Comparison of ENCODE assay signal across 19 cellular contexts in genomic region chr18:70243131-70243530, GRCh38. TPM values are rescaled to one million over a fixed set of nuclear protein-coding genes. Genes with fewer than 3 reads are reported as not detected.
A peak's percentile ranks its signal among the peaks of the same experiment; 100 is the strongest.
DNase-seq lines count a peak whose midpoint lies in the region; ATAC-seq, FAIRE-seq and TF ChIP-seq lines count a peak whose summit lies in the region.
"Had no signal": no experiment of that assay in that cellular context is flagged by ENCODE, and none has a peak within 500 bp of the region (broad histone marks: within the 10 kb centered on the region; RNA-seq: fewer than 3 reads in every experiment).

No MANE protein-coding gene starts in this region.

- no TSS peak for BruUV-seq in HepG2 (replicated peaks; lab: Mats Ljungman, UMichigan)

- intact Hi-C loops in HepG2 (cut with micrococcal nuclease; ENCODE audit: unreplicated experiment): no loop called here
- intact Hi-C loops in right lobe of liver (cut with DNase I): no loop called here
- intact Hi-C loops in dorsolateral prefrontal cortex (cut with DNase I): no loop called here
- intact Hi-C loops in sigmoid colon (cut with DNase I): no loop called here

- peaks cover 9% of the 10 kb centered on the region for H3K4me1 ChIP-seq in HepG2 (ENCODE audit: insufficient read depth, low read length)
- no peaks in the 10 kb centered on the region for H3K4me1 ChIP-seq in right lobe of liver
- H3K4me1 ChIP-seq in sigmoid colon: peaks cover 0 to 24% (median 19%) of the 10 kb centered on the region in 4 donors

- DNase-seq in HepG2 (ENCODE audit: low spot score) (no peak), right lobe of liver (no peak), dorsolateral prefrontal cortex (no peak), myocyte (ENCODE audit: low read depth) (peak; percentile 53), sigmoid colon (no peak), NCI-H1436 (lab: John Stamatoyannopoulos, UW) (no peak)
- no peak for DNase-seq in activated CD4-positive, CD25-positive, alpha-beta regulatory T cell treated with anti-CD3 and anti-CD28 coated beads, Interleukin-2, amount 50 U/mL, for 72 hours
- DNase-seq in stimulated activated CD8-positive, alpha-beta memory T cell treated with anti-CD3 and anti-CD28 coated beads, Interleukin-4, amount 100 ng/mL, for 48 hours: no peak
- DNase-seq: activated effector memory CD4-positive, alpha-beta T cell treated with Interleukin-2 at 50 U/mL for 16 hours; anterior cingulate cortex; cortex of kidney; DMS79 treated with DMSO at 0.1 percent for 48 hours; esophagus squamous epithelium; midbrain; NCI-H2081; nucleus accumbens; stimulated activated CD4-positive, alpha-beta T cell treated with anti-CD3 and anti-CD28 coated beads, Interleukin-4, amount 100 ng/mL, for 4 hours; T-cell; WERI-Rb-1 had no signal

- TF ChIP-seq EP300 in HepG2 (IDR thresholded peaks at IDR 0.05; ENCODE audit: low read depth in 2 of 2, low read length in 2 of 2) (no peak), HepG2 (CRISPR knock-in tag; IDR thresholded peaks at IDR 0.05; ENCODE audit: borderline replicate concordance) (no peak), sigmoid colon (IDR thresholded peaks at IDR 0.05) (no peak)

- POLR2A ChIA-PET in HepG2 (lab: Yijun Ruan, JAX): no interaction called here

- TF ChIP-seq POLR2A in HepG2 (IDR thresholded peaks at IDR 0.05; ENCODE audit: insufficient read depth in 1 of 2, low read depth in 2 of 2, low read length in 2 of 2) (no peak), right lobe of liver (IDR thresholded peaks at IDR 0.05) (no peak), sigmoid colon (IDR thresholded peaks at IDR 0.05) (no peak)

- TF ChIP-seq CTCF in HepG2 (CRISPR knock-in tag; IDR thresholded peaks at IDR 0.05): no peak
- no peak for TF ChIP-seq CTCF in right lobe of liver (IDR thresholded peaks at IDR 0.05)
- TF ChIP-seq CTCF in dorsolateral prefrontal cortex (IDR thresholded peaks at IDR 0.05 in 54 of 56, conservative IDR thresholded peaks at IDR 0.05 in 2 of 56; ENCODE audit: low read depth in 1 of 56, partially characterized antibody in 56 of 56): no peak
- TF ChIP-seq CTCF in sigmoid colon (IDR thresholded peaks at IDR 0.05): no peak

- H3K27me3 ChIP-seq in HepG2 (ENCODE audit: control insufficient read depth in 1 of 2, insufficient read depth in 2 of 2, low read length in 2 of 2) (no peaks in the 10 kb centered on the region), right lobe of liver (no peaks in the 10 kb centered on the region), dorsolateral prefrontal cortex (no peaks in the 10 kb centered on the region), sigmoid colon (no peaks in the 10 kb centered on the region)
- H3K27me3 ChIP-seq: esophagus squamous epithelium had no signal

- H3K4me2 ChIP-seq in HepG2 (ENCODE audit: low read depth, low read length): peak overlapping the region; percentile 14; the same call in 1 of the 2 replicates

- in situ Hi-C loops in HepG2 (cut with HindIII; ENCODE audit: extremely low pct_ligation_motif_present, low pct_unique_long_range_greater_than_20kb): no loop called here

- TF ChIP-seq RAD21 in HepG2 (CRISPR knock-in tag; IDR thresholded peaks at IDR 0.05): no peak

- H3K36me3 ChIP-seq in HepG2 (replicated peaks in 1 of 2; ENCODE audit: control insufficient read depth in 1 of 2, insufficient read depth in 2 of 2, low read length in 2 of 2) (no peaks in the 10 kb centered on the region), right lobe of liver (no peaks in the 10 kb centered on the region), sigmoid colon (no peaks in the 10 kb centered on the region)
- H3K36me3 ChIP-seq: esophagus squamous epithelium, WERI-Rb-1 had no signal

- CTCF ChIA-PET in HepG2 (lab: Yijun Ruan, JAX; ENCODE audit: low intra/inter-chr PET ratio, low total read pairs): no interaction called here

- H3K4me3 ChIP-seq in HepG2 (replicated peaks in 1 of 3; ENCODE audit: insufficient read depth in 1 of 3, low read depth in 2 of 3, low read length in 3 of 3) (no peak overlapping the region), right lobe of liver (no peak overlapping the region), dorsolateral prefrontal cortex (peak overlapping the region in 39 of 59 donors; percentile 1 to 46 (median 25)), sigmoid colon (no peak overlapping the region)

- 44% methylated on average over 8 of the region's 8 CpGs for WGBS in HepG2 (ENCODE audit: low lambda C conversion rate)
- WGBS in right lobe of liver (ENCODE audit: insufficient coverage, low coverage, low lambda C conversion rate, missing lambda C conversion rate): 74% methylated on average over 8 of the region's 8 CpGs
- 21 to 71% methylated on average over 8 of the region's 8 CpGs for WGBS in sigmoid colon, 2 donors

- H3K27ac ChIP-seq in HepG2 (ENCODE audit: extremely low read length, insufficient read depth, low read length): no peak overlapping the region
- H3K27ac ChIP-seq in right lobe of liver: no peak overlapping the region
- H3K27ac ChIP-seq in dorsolateral prefrontal cortex: no peak overlapping the region
- H3K27ac ChIP-seq in sigmoid colon: peak overlapping the region in 1 of 4 donors; percentile 3
- H3K27ac ChIP-seq: WERI-Rb-1 had no signal

- no peak for FAIRE-seq in HepG2 (lab: Jason Lieb, UNC)

- no peak overlapping the region for H3K9ac ChIP-seq in HepG2 (ENCODE audit: insufficient read depth, low read depth, low read length)

- H3K9me3 ChIP-seq in HepG2 (ENCODE audit: low read length): no peaks in the 10 kb centered on the region
- no peaks in the 10 kb centered on the region for H3K9me3 ChIP-seq in right lobe of liver
- H3K9me3 ChIP-seq in sigmoid colon: no peaks in the 10 kb centered on the region
- H3K9me3 ChIP-seq: esophagus squamous epithelium had no signal

- ATAC-seq in HepG2 (no peak), right lobe of liver (no peak)
- ATAC-seq: T-cell had no signal

- H2AFZ ChIP-seq in HepG2 (ENCODE audit: low read length): no peak overlapping the region

- no peaks in the 10 kb centered on the region for H3K79me2 ChIP-seq in HepG2 (ENCODE audit: insufficient read depth, low read length)

- H4K20me1 ChIP-seq in HepG2 (ENCODE audit: insufficient read depth, low read length): no peaks in the 10 kb centered on the region

RNA-seq across cellular contexts. Expression of gene RTTN, which starts 37.6 kb away (rescaled TPM):
- total RNA-seq in HepG2 (2016; rRNA removed; fragmentation: Illumina TruSeq; extraction: Trizol): 12.5 and 18.7 TPM in 2 replicates
- total RNA-seq in HepG2 (2016; cell fraction: cytosol; rRNA removed; fragmentation: Illumina TruSeq; extraction: Trizol; ENCODE audit: low read depth): 15.8 and 24.3 TPM in 2 replicates
- 11.4 and 18.6 TPM in 2 replicates for total RNA-seq in HepG2 (2016; cell fraction: insoluble cytoplasmic fraction; rRNA removed; fragmentation: Illumina TruSeq; extraction: Trizol)
- total RNA-seq in HepG2 (2016; cell fraction: membrane; rRNA removed; fragmentation: Illumina TruSeq; extraction: Trizol): 9.9 and 11.5 TPM in 2 replicates
- 69.6 and 74.0 TPM in 2 replicates for total RNA-seq in HepG2 (2016; cell fraction: nucleus; rRNA removed; fragmentation: Illumina TruSeq; extraction: Trizol)
- 3.4 and 5.4 TPM in 2 replicates for polyA plus RNA-seq in HepG2 (2011; rRNA removed)
- polyA plus RNA-seq in HepG2 (2011; cell fraction: cytosol; rRNA removed): 1.8 and 2.0 TPM in 2 replicates
- polyA plus RNA-seq in HepG2 (2011; cell fraction: nucleus; rRNA removed): 8.1 and 9.1 TPM in 2 replicates
- polyA plus RNA-seq in HepG2 (2012): 3.8 and 4.5 TPM in 2 replicates
- 1.0 and 1.1 TPM in 2 replicates for polyA plus RNA-seq in HepG2 (2016; cell fraction: cytosol; fragmentation: Illumina TruSeq; extraction: Trizol; ENCODE audit: low read depth)
- 5.4 and 7.2 TPM in 2 replicates for polyA plus RNA-seq in HepG2 (2016; cell fraction: insoluble cytoplasmic fraction; fragmentation: Illumina TruSeq; extraction: Trizol; ENCODE audit: low read depth)
- 1.6 and 1.9 TPM in 2 replicates for polyA plus RNA-seq in HepG2 (2016; cell fraction: membrane; fragmentation: Illumina TruSeq; extraction: Trizol; ENCODE audit: low read depth)
- polyA plus RNA-seq in HepG2 (2016; cell fraction: nucleus; fragmentation: Illumina TruSeq; extraction: Trizol; ENCODE audit: insufficient read depth, low read depth): 14.8 and 16.8 TPM in 2 replicates
- polyA minus RNA-seq in HepG2 (2011; rRNA and poly(A)+ RNA removed; ENCODE audit: low replicate concordance): 18.4 and 41.1 TPM in 2 replicates
- polyA minus RNA-seq in HepG2 (2011; cell fraction: cytosol; rRNA and poly(A)+ RNA removed): 4.4 and 5.3 TPM in 2 replicates
- polyA minus RNA-seq in HepG2 (2011; cell fraction: nucleus; rRNA and poly(A)+ RNA removed): 117 and 137 TPM in 2 replicates
- 1 to 10 TPM; 2.3 to 7.4 (median 6.5) TPM for total RNA-seq in right lobe of liver
- 10 to 100 TPM; 15.2 to 42.3 (median 25.8) TPM for total RNA-seq in dorsolateral prefrontal cortex
- total RNA-seq in myocyte: 9.4 and 16.2 TPM in 2 replicates
- 4.4 TPM for polyA plus RNA-seq in myocyte (2012)
- 10 to 100 TPM; 11.3 to 18.2 (median 15.2) TPM for total RNA-seq in sigmoid colon
- 1 to 10 TPM; 1.4 to 5.2 (median 2.4) TPM for polyA plus RNA-seq in sigmoid colon

RNA-seq across cellular contexts. Expression of gene SOCS6, which starts 45.7 kb away (rescaled TPM):
- 38.3 and 49.0 TPM in 2 replicates for total RNA-seq in HepG2 (2016; rRNA removed; fragmentation: Illumina TruSeq; extraction: Trizol)
- total RNA-seq in HepG2 (2016; cell fraction: cytosol; rRNA removed; fragmentation: Illumina TruSeq; extraction: Trizol; ENCODE audit: low read depth): 5.6 and 6.6 TPM in 2 replicates
- 37.6 and 47.6 TPM in 2 replicates for total RNA-seq in HepG2 (2016; cell fraction: insoluble cytoplasmic fraction; rRNA removed; fragmentation: Illumina TruSeq; extraction: Trizol)
- total RNA-seq in HepG2 (2016; cell fraction: membrane; rRNA removed; fragmentation: Illumina TruSeq; extraction: Trizol): 27.3 and 28.4 TPM in 2 replicates
- total RNA-seq in HepG2 (2016; cell fraction: nucleus; rRNA removed; fragmentation: Illumina TruSeq; extraction: Trizol): 30.4 and 31.8 TPM in 2 replicates
- 16.4 and 18.6 TPM in 2 replicates for polyA plus RNA-seq in HepG2 (2011; rRNA removed)
- polyA plus RNA-seq in HepG2 (2011; cell fraction: cytosol; rRNA removed): 12.9 and 16.3 TPM in 2 replicates
- polyA plus RNA-seq in HepG2 (2011; cell fraction: nucleus; rRNA removed): 11.7 and 13.4 TPM in 2 replicates
- 16.0 and 19.4 TPM in 2 replicates for polyA plus RNA-seq in HepG2 (2012)
- 3.9 and 4.2 TPM in 2 replicates for polyA plus RNA-seq in HepG2 (2016; cell fraction: cytosol; fragmentation: Illumina TruSeq; extraction: Trizol; ENCODE audit: low read depth)
- polyA plus RNA-seq in HepG2 (2016; cell fraction: insoluble cytoplasmic fraction; fragmentation: Illumina TruSeq; extraction: Trizol; ENCODE audit: low read depth): 29.0 and 32.7 TPM in 2 replicates
- 13.0 and 13.4 TPM in 2 replicates for polyA plus RNA-seq in HepG2 (2016; cell fraction: membrane; fragmentation: Illumina TruSeq; extraction: Trizol; ENCODE audit: low read depth)
- 29.4 and 30.4 TPM in 2 replicates for polyA plus RNA-seq in HepG2 (2016; cell fraction: nucleus; fragmentation: Illumina TruSeq; extraction: Trizol; ENCODE audit: insufficient read depth, low read depth)
- polyA minus RNA-seq in HepG2 (2011; rRNA and poly(A)+ RNA removed; ENCODE audit: low replicate concordance): 25.5 and 66.8 TPM in 2 replicates
- polyA minus RNA-seq in HepG2 (2011; cell fraction: cytosol; rRNA and poly(A)+ RNA removed): 23.0 and 28.6 TPM in 2 replicates
- 53.8 and 56.2 TPM in 2 replicates for polyA minus RNA-seq in HepG2 (2011; cell fraction: nucleus; rRNA and poly(A)+ RNA removed)
- total RNA-seq in right lobe of liver: 10 to 100 TPM; 11.7 to 18.0 (median 14.0) TPM
- 10 to 100 TPM; 11.8 to 30.4 (median 19.8) TPM for total RNA-seq in dorsolateral prefrontal cortex
- 23.6 and 24.1 TPM in 2 replicates for total RNA-seq in myocyte
- 8.1 TPM for polyA plus RNA-seq in myocyte (2012)
- 10 to 100 TPM; 16.6 to 23.9 (median 20.3) TPM for total RNA-seq in sigmoid colon
- polyA plus RNA-seq in sigmoid colon: 10 to 100 TPM; 11.4 to 21.7 (median 12.0) TPM

Comparison
In these comparisons a context has a peak if more than half of its experiments do, and no peak if none do; other contexts are left out.
1. H3K4me3 ChIP-seq: peak in dorsolateral prefrontal cortex (39 of 59); none in HepG2 (0 of 3), right lobe of liver (0 of 3) and sigmoid colon (0 of 4).